21 cellular contexts compared by ENCODE assay signal in the genomic region with DNA sequence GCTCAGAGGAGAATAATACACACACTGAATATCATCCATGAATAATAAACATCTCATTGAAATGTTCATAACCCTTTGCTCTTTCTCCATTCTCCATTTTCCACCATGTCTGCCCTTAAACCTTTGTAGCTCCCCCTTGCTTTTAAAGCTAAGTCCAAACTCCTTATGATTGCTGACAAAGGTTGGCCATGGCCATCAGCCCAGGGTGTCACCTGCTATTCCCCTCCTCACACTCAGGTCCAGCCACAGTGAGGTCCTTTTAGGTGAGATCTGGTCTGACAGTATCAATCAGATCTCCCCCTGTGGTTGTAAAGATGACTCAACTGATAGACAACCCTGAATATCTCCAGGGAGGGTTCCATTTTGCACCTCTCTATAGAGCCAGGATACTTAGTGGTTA.
"Had no signal": no experiment of that assay in that cellular context is flagged by ENCODE, and none has a peak within 500 bp of the region (broad histone marks: within the 10 kb centered on the region; RNA-seq: fewer than 3 reads in every experiment).

No MANE protein-coding gene starts in this region.

- H3K4me1 ChIP-seq: SJSA1 had no signal

- H3K4me3 ChIP-seq: SJSA1, SK-N-MC had no signal

- FAIRE-seq: HepG2, RCC 7860 had no signal

- DNase-seq: IMR-90, Kasumi-1, MM.1S, NCI-H1092 treated with DMSO at 0.1 percent for 48 hours, NCI-H1436, NCI-H187, NCI-H2029, NCI-H2081 treated with DMSO at 0.1 percent for 48 hours, NCI-H2171, NCI-H226, NCI-H446, NCI-H510A, NCI-H526, Right ventricle myocardium superior, RPMI8226, SIG-M5 had no signal

- H3K36me3 ChIP-seq: SJSA1 had no signal

- H3K9me3 ChIP-seq: SJSA1 had no signal

- H3K27ac ChIP-seq: KMS-11, SJSA1, SK-N-MC had no signal

- H3K9ac ChIP-seq: KMS-11 had no signal

- H3K4me2 ChIP-seq: KMS-11 had no signal
